ENCODE assay signal across 10 cellular contexts in genomic region chr16:87834668-87835473, GRCh38. TPM values are rescaled to one million over a fixed set of nuclear protein-coding genes. Genes with fewer than 3 reads are reported as not detected.
A peak's percentile ranks its signal among the peaks of the same experiment; 100 is the strongest.
DNase-seq lines count a peak whose midpoint lies in the region; ATAC-seq and TF ChIP-seq lines count a peak whose summit lies in the region.
"Had no signal": no experiment of that assay in that cellular context is flagged by ENCODE, and none has a peak within 500 bp of the region (broad histone marks: within the 10 kb centered on the region; RNA-seq: fewer than 3 reads in every experiment).

No MANE protein-coding gene starts in this region.

- ATAC-seq in Panc1 (no peak), GM18519 (IDR thresholded peaks at IDR 0.05; ENCODE audit: low FRiP score, unreplicated experiment) (no peak), gastrocnemius medialis (no peak)

- intact Hi-C loops in Panc1 (cut with micrococcal nuclease; ENCODE audit: unreplicated experiment) (loop anchor here (5.0 kb wide), 1 partner anchor 58 kb away; no protein-coding TSS in a partner anchor), gastrocnemius medialis (cut with DNase I; ENCODE audit: low total_unique reads) (no loop called here)

- peaks cover 5% of the 10 kb centered on the region for H3K4me1 Mint-ChIP-seq in activated naive CD4-positive, alpha-beta T cell treated with anti-CD3 and anti-CD28 coated beads, Interleukin-2, amount 10 ng/mL, durations not matched to agents 7 days and 5 days

- H3K27ac ChIP-seq in Panc1 (ENCODE audit: low read length) = peak overlapping the region; percentile 44
- H3K27ac ChIP-seq in gastrocnemius medialis = peak overlapping the region in 1 of 4 donors; percentile 60

- no peak overlapping the region for H3K4me3 Mint-ChIP-seq in activated naive CD4-positive, alpha-beta T cell treated with anti-CD3 and anti-CD28 coated beads, Interleukin-2, amount 10 ng/mL, durations not matched to agents 7 days and 5 days

- CTCF ChIA-PET in Panc1 (lab: Charles Lee) = no interaction called here
- CTCF ChIA-PET in activated naive CD4-positive, alpha-beta T cell treated with anti-CD3 and anti-CD28 coated beads, Interleukin-2, amount 10 ng/mL, durations not matched to agents 7 days and 5 days (lab: Charles Lee) = no interaction called here

- DNase-seq in activated CD4-positive, alpha-beta T cell treated with anti-CD3 and anti-CD28 coated beads for 48 hours = peak; percentile 20
- no peak for DNase-seq in activated CD4-positive, alpha-beta T cell treated with anti-CD3 and anti-CD28 coated beads for 1 hour
- DNase-seq in Panc1 (ENCODE audit: low read depth, low spot score) (no peak), erythroblast (lab: John Stamatoyannopoulos, UW) (peak; percentile 64 to 69), retinal pigment epithelial cell (ENCODE audit: low read depth) (peak; percentile 77), gastrocnemius medialis (no peak)
- DNase-seq in activated naive CD4-positive, alpha-beta T cell treated with anti-CD3 and anti-CD28 coated beads, Interleukin-2, amount 10 ng/mL, durations not matched to agents 7 days and 5 days = no peak
- DNase-seq: central memory CD4-positive, alpha-beta T cell; glutamatergic neuron had no signal

- H3K4me1 ChIP-seq in Panc1 (ENCODE audit: control insufficient read depth, insufficient read depth, low read length) (peaks cover 9% of the 10 kb centered on the region), gastrocnemius medialis (peaks cover 0 to 7% of the 10 kb centered on the region in 2 donors)

- BruUV-seq in Panc1 (replicated peaks; lab: Mats Ljungman, UMichigan) = no TSS peak

- POLR2A ChIA-PET in Panc1 (lab: Charles Lee) = no interaction called here

- H3K36me3 ChIP-seq in Panc1 (ENCODE audit: control insufficient read depth, insufficient read depth, low read length) = peaks cover 6% of the 10 kb centered on the region; the same call in 1 of the 2 replicates
- H3K36me3 ChIP-seq in gastrocnemius medialis = peaks cover 0 to 94% of the 10 kb centered on the region in 2 donors

- H3K9me3 ChIP-seq in Panc1 (ENCODE audit: control insufficient read depth, insufficient read depth, low read depth, low read length) (no peaks in the 10 kb centered on the region), gastrocnemius medialis (no peaks in the 10 kb centered on the region)

- TF ChIP-seq CTCF in Panc1 (IDR thresholded peaks at IDR 0.05) (no peak), retinal pigment epithelial cell (conservative IDR thresholded peaks at IDR 0.05; ENCODE audit: low read depth, low read length) (peak; percentile 4), gastrocnemius medialis (IDR thresholded peaks at IDR 0.05 in 4 of 5, conservative IDR thresholded peaks at IDR 0.05 in 1 of 5) (no peak)

- H3K9me3 Mint-ChIP-seq in activated naive CD4-positive, alpha-beta T cell treated with anti-CD3 and anti-CD28 coated beads, Interleukin-2, amount 10 ng/mL, durations not matched to agents 7 days and 5 days = no peaks in the 10 kb centered on the region

- no peaks in the 10 kb centered on the region for H3K27me3 ChIP-seq in Panc1 (ENCODE audit: control insufficient read depth, insufficient read depth, low read length)
- H3K27me3 ChIP-seq in gastrocnemius medialis = no peaks in the 10 kb centered on the region

- H3K4me3 ChIP-seq in Panc1 (ENCODE audit: low read depth in 2 of 2, low read length in 2 of 2) (no peak overlapping the region), retinal pigment epithelial cell (ENCODE audit: low read length) (no peak overlapping the region), gastrocnemius medialis (no peak overlapping the region)

- peaks cover 33% of the 10 kb centered on the region for H3K36me3 Mint-ChIP-seq in activated naive CD4-positive, alpha-beta T cell treated with anti-CD3 and anti-CD28 coated beads, Interleukin-2, amount 10 ng/mL, durations not matched to agents 7 days and 5 days

- TF ChIP-seq POLR2A in erythroblast (IDR thresholded peaks at IDR 0.05; ENCODE audit: low read length) (no peak), gastrocnemius medialis (IDR thresholded peaks at IDR 0.05) (no peak)

- H3K27ac Mint-ChIP-seq in activated naive CD4-positive, alpha-beta T cell treated with anti-CD3 and anti-CD28 coated beads, Interleukin-2, amount 10 ng/mL, durations not matched to agents 7 days and 5 days = no peak overlapping the region

- no peaks in the 10 kb centered on the region for H3K27me3 Mint-ChIP-seq in activated naive CD4-positive, alpha-beta T cell treated with anti-CD3 and anti-CD28 coated beads, Interleukin-2, amount 10 ng/mL, durations not matched to agents 7 days and 5 days

- in situ Hi-C loops in Panc1 (cut with HindIII; ENCODE audit: low pct_unique_long_range_greater_than_20kb, low sequenced_read_pairs) (no loop called here), gastrocnemius medialis (cut with MboI; ENCODE audit: low sequenced_read_pairs in 4 of 4) (no loop called here)

RNA-seq across cellular contexts. Expression of gene SLC7A5, which starts 34.4 kb away (rescaled TPM):
- 231 TPM for total RNA-seq in Panc1 (2021; ENCODE audit: unreplicated experiment)
- 265 TPM for polyA plus RNA-seq in Panc1 (2012; ENCODE audit: insufficient read length)
- total RNA-seq in gastrocnemius medialis = 100 to 1,000 TPM in 1 of 4 donors, 10 to 100 TPM in 2, 1 to 10 TPM in 1; 7.0 to 133 (median 19.1) TPM

Comparison
In these comparisons a context has a peak if more than half of its experiments do, and no peak if none do; other contexts are left out.
1. DNase-seq: peak in activated CD4-positive, alpha-beta T cell treated with anti-CD3 and anti-CD28 coated beads for 48 hours (single experiment), erythroblast (2 of 2) and retinal pigment epithelial cell (single experiment); none in activated CD4-positive, alpha-beta T cell treated with anti-CD3 and anti-CD28 coated beads for 1 hour (single experiment), Panc1 (single experiment), activated naive CD4-positive, alpha-beta T cell treated with anti-CD3 and anti-CD28 coated beads, Interleukin-2, amount 10 ng/mL, durations not matched to agents 7 days and 5 days (single experiment) and gastrocnemius medialis (0 of 2).